Comparison of ENCODE assay signal across 13 cellular contexts in genomic region chr1:69246109-69246508, GRCh38.
"Had no signal": no experiment of that assay in that cellular context is flagged by ENCODE, and none has a peak within 500 bp of the region (broad histone marks: within the 10 kb centered on the region; RNA-seq: fewer than 3 reads in every experiment).

No MANE protein-coding gene starts in this region.

- DNase-seq: activated CD4-positive, alpha-beta T cell treated with anti-CD3 and anti-CD28 coated beads for 48 hours; activated CD8-positive, alpha-beta memory T cell treated with anti-CD3 and anti-CD28 coated beads, Interleukin-2, amount 50 U/mL, for 48 hours; activated CD8-positive, alpha-beta T cell treated with anti-CD3 and anti-CD28 coated beads, Interleukin-2, amount 10 ng/mL, durations not matched to agents 7 days and 5 days; activated naive CD4-positive, alpha-beta T cell; aorta; colonic mucosa; foreskin keratinocyte; kidney; pancreas; stimulated activated CD4-positive, alpha-beta T cell treated with anti-CD3 and anti-CD28 coated beads, Interleukin-4, amount 100 ng/mL, for 1 hour; stimulated activated CD8-positive, alpha-beta memory T cell treated with anti-CD3 and anti-CD28 coated beads, Interleukin-4, amount 100 ng/mL, for 48 hours; stimulated activated naive CD8-positive, alpha-beta T cell treated with anti-CD3 and anti-CD28 coated beads, Interleukin-15, Interleukin-2, amounts not matched to agents 100 U/mL and 50 U/mL, for 24 hours; upper lobe of left lung had no signal

- ATAC-seq: activated CD8-positive, alpha-beta T cell treated with anti-CD3 and anti-CD28 coated beads, Interleukin-2, amount 10 ng/mL, durations not matched to agents 7 days and 5 days; foreskin keratinocyte; pancreas; stimulated activated naive CD8-positive, alpha-beta T cell treated with anti-CD3 and anti-CD28 coated beads, Interleukin-15, Interleukin-2, amounts not matched to agents 100 U/mL and 50 U/mL, for 24 hours had no signal
